In genomic region chr16:54285414-54286066, GRCh38 we compare ENCODE assay signal across 10 cellular contexts. TPM values are rescaled to one million over a fixed set of nuclear protein-coding genes. Genes with fewer than 3 reads are reported as not detected.
DNase-seq lines count a peak whose midpoint lies in the region; ATAC-seq, FAIRE-seq and TF ChIP-seq lines count a peak whose summit lies in the region.
"Had no signal": no experiment of that assay in that cellular context is flagged by ENCODE, and none has a peak within 500 bp of the region (broad histone marks: within the 10 kb centered on the region; RNA-seq: fewer than 3 reads in every experiment).

No MANE protein-coding gene starts in this region.

- H3K4me3 ChIP-seq in esophagus squamous epithelium (peak overlapping the region; percentile 63 to 81 (median 73)), trophoblast cell (ENCODE audit: low read depth, low read length) (peak overlapping the region; percentile 60)

- H3K9me3 ChIP-seq in esophagus squamous epithelium (no peaks in the 10 kb centered on the region), trophoblast cell (ENCODE audit: insufficient read depth, low read depth, low read length) (peaks cover 6% of the 10 kb centered on the region)

- peak in 1 of 4 donors; percentile 25 for TF ChIP-seq POLR2A in esophagus squamous epithelium (IDR thresholded peaks at IDR 0.05)

- no peak for FAIRE-seq in RCC 7860 (lab: Jason Lieb, UNC)
- FAIRE-seq: A204.1, TTC549 had no signal

- no peak overlapping the region for H2BK5ac ChIP-seq in trophoblast cell (ENCODE audit: low read depth, low read length, poor library complexity)

- no peak overlapping the region for H4K91ac ChIP-seq in trophoblast cell (ENCODE audit: low read depth, low read length)

- H2BK120ac ChIP-seq in trophoblast cell (ENCODE audit: insufficient read depth, low read length, poor library complexity) = no peak overlapping the region

- intact Hi-C loops in esophagus squamous epithelium (cut with DNase I) = loop anchor here (5.0 kb wide), 1 partner anchor 647 kb away; the partner anchor contains the start of gene IRX5

- ATAC-seq in GM18867 (IDR thresholded peaks at IDR 0.05; ENCODE audit: unreplicated experiment) (no peak), HG03097 (IDR thresholded peaks at IDR 0.05; ENCODE audit: low FRiP score, unreplicated experiment) (no peak)

- H3K27me3 ChIP-seq in esophagus squamous epithelium = peaks cover 0 to 100% (median 18%) of the 10 kb centered on the region in 4 donors
- peaks cover 94% of the 10 kb centered on the region for H3K27me3 ChIP-seq in trophoblast cell (ENCODE audit: insufficient read depth, low read length)

- no peaks in the 10 kb centered on the region for H3K79me1 ChIP-seq in trophoblast cell (ENCODE audit: low read length)

- H4K8ac ChIP-seq in trophoblast cell (ENCODE audit: low read depth, low read length) = no peak overlapping the region

- no peaks in the 10 kb centered on the region for H3K79me2 ChIP-seq in trophoblast cell (ENCODE audit: control insufficient read depth, insufficient read depth, low read length, poor library complexity)

- H3K4ac ChIP-seq in trophoblast cell (ENCODE audit: low read depth, low read length) = no peak overlapping the region

- H3K27ac ChIP-seq in esophagus squamous epithelium = peak overlapping the region; percentile 90 to 97 (median 94)
- no peak overlapping the region for H3K27ac ChIP-seq in trophoblast cell (ENCODE audit: low read depth, low read length)

- H3K23ac ChIP-seq in trophoblast cell (ENCODE audit: low read length) = no peak overlapping the region

- H3K4me1 ChIP-seq in esophagus squamous epithelium = peaks cover 20 to 78% (median 38%) of the 10 kb centered on the region in 3 donors
- peaks cover 11 to 20% of the 10 kb centered on the region in 2 experiments for H3K4me1 ChIP-seq in trophoblast cell (ENCODE audit: control insufficient read depth in 1 of 2, insufficient read depth in 2 of 2, low read length in 2 of 2)

- no peak overlapping the region for H2AK5ac ChIP-seq in trophoblast cell (ENCODE audit: low read length)

- H3K4me2 ChIP-seq in trophoblast cell (ENCODE audit: low read length) = peak overlapping the region; percentile 64

- H2AFZ ChIP-seq in trophoblast cell (ENCODE audit: insufficient read depth, low read length, poor library complexity) = no peak overlapping the region

- TF ChIP-seq CTCF in esophagus squamous epithelium (IDR thresholded peaks at IDR 0.05) = peak in 2 of 6 experiments; percentile 27 to 43

- H3K18ac ChIP-seq in trophoblast cell (ENCODE audit: low read length) = no peak overlapping the region

- H3K14ac ChIP-seq in trophoblast cell (ENCODE audit: low read length) = no peak overlapping the region

- peak; percentile 71 for DNase-seq in DMS 273 (lab: John Stamatoyannopoulos, UW; ENCODE audit: unreplicated experiment)
- no peak for DNase-seq in DMS 273 treated with DMSO at 0.1 percent for 48 hours (lab: John Stamatoyannopoulos, UW)
- DNase-seq in RCC 7860 (ENCODE audit: low spot score) = peak; percentile 23
- no peak for DNase-seq in esophagus squamous epithelium (lab: John Stamatoyannopoulos, UW)
- DNase-seq in trophoblast cell = no peak
- no peak for DNase-seq in SHP77 treated with DMSO at 0.1 percent for 48 hours (lab: John Stamatoyannopoulos, UW)

- WGBS in esophagus squamous epithelium, 2 donors = 0% methylated on average over 2 of the region's 74 CpGs; no CpG with 5 or more reads in 1 of the 2 donors
- no CpG with 5 or more reads among the region's 74 CpGs for WGBS in trophoblast cell (ENCODE audit: extremely low coverage, insufficient coverage, insufficient read length)

- no peak overlapping the region for H2BK12ac ChIP-seq in trophoblast cell (ENCODE audit: low read length)

- H3K9ac ChIP-seq in trophoblast cell (ENCODE audit: low read length) = no peak overlapping the region

- H3K36me3 ChIP-seq in esophagus squamous epithelium (peaks cover 0 to 18% (median 0%) of the 10 kb centered on the region in 3 donors), trophoblast cell (ENCODE audit: control insufficient read depth in 1 of 2, insufficient read depth in 2 of 2, low read length in 2 of 2) (no peaks in the 10 kb centered on the region)

- H4K12ac ChIP-seq in trophoblast cell (ENCODE audit: low read depth, low read length) = no peak overlapping the region

RNA-seq across cellular contexts. Expression of gene IRX3, which starts 1.0 kb away (rescaled TPM):
- 10 to 100 TPM; 18.1 to 27.4 (median 26.4) TPM for total RNA-seq in esophagus squamous epithelium
- polyA plus RNA-seq in trophoblast cell (2013) = 4.3 and 4.7 TPM in 2 replicates

Comparison
In these comparisons a context has a peak if more than half of its experiments do, and no peak if none do; other contexts are left out.
1. DNase-seq: peak in DMS 273 (single experiment) and RCC 7860 (single experiment); none in DMS 273 treated with DMSO at 0.1 percent for 48 hours (single experiment), esophagus squamous epithelium (single experiment), trophoblast cell (0 of 2) and SHP77 treated with DMSO at 0.1 percent for 48 hours (single experiment).